Comparison of ENCODE assay signal across 21 cellular contexts in the genomic region with DNA sequence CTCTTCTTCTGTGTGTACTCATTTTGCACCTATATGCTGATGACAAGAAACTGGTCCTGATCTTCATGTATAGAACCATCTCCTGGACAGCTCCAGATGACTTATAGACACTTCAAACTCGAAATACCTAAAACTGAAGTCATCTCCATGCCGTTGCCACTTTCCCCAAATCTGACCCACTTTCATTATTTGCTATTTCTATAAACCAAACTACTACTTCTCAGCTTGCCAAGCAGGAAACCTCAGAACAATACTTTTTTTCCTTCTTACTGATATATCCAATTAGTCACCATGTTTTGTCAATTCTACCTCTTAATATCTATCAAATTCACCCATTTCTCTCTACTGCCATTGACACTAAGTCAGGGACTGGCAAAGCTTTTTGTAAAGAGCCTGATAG. TPM values are rescaled to one million over a fixed set of nuclear protein-coding genes. Genes with fewer than 3 reads are reported as not detected.
DNase-seq lines count a peak whose midpoint lies in the region; ATAC-seq and TF ChIP-seq lines count a peak whose summit lies in the region.
"Had no signal": no experiment of that assay in that cellular context is flagged by ENCODE, and none has a peak within 500 bp of the region (broad histone marks: within the 10 kb centered on the region; RNA-seq: fewer than 3 reads in every experiment).

No MANE protein-coding gene starts in this region.

- TF ChIP-seq CTCF in MCF 10A (IDR thresholded peaks at IDR 0.05; ENCODE audit: unreplicated experiment) (no peak), mammary epithelial cell (conservative IDR thresholded peaks at IDR 0.05 in 1 of 2, IDR thresholded peaks at IDR 0.05 in 1 of 2; ENCODE audit: extremely low read depth in 1 of 2, insufficient read depth in 1 of 2, low read depth in 1 of 2, low read length in 2 of 2) (no peak), brain microvascular endothelial cell (IDR thresholded peaks at IDR 0.05; ENCODE audit: low read depth, low read length, missing control alignments) (no peak)

- H3K4me3 ChIP-seq in mammary epithelial cell (replicated peaks in 1 of 3; ENCODE audit: insufficient read depth in 1 of 3, low read depth in 2 of 3, low read length in 3 of 3), result no peak overlapping the region
- H3K4me3 ChIP-seq in brain microvascular endothelial cell (ENCODE audit: low read depth, low read length), result no peak overlapping the region
- H3K4me3 ChIP-seq: coronary artery, HAP-1, heart right ventricle, right lobe of liver, transverse colon had no signal

- BruUV-seq in MCF 10A (replicated peaks; lab: Mats Ljungman, UMichigan) (no TSS peak), mammary epithelial cell (replicated peaks; lab: Mats Ljungman, UMichigan) (no TSS peak)

- ATAC-seq in T-helper 17 cell (peak; percentile 50), GM19395 (IDR thresholded peaks at IDR 0.05; ENCODE audit: unreplicated experiment) (no peak)
- ATAC-seq: heart right ventricle, Right ventricle myocardium inferior had no signal

- CTCF ChIA-PET in MCF 10A (lab: Yijun Ruan, JAX) (interaction anchor here (0.7 kb wide), 1 partner anchor 238 kb away, joined by 3 read pairs; no protein-coding TSS in a partner anchor), mammary epithelial cell (lab: Charles Lee; ENCODE audit: low non-redundant PET) (no interaction called here)

- intact Hi-C loops in MCF 10A (cut with micrococcal nuclease) (no loop called here), mammary epithelial cell (cut with micrococcal nuclease) (no loop called here)

- H3K9me3 ChIP-seq in mammary epithelial cell (replicated peaks; ENCODE audit: insufficient read depth, low read length) (peaks cover 7% of the 10 kb centered on the region), T-helper 17 cell (ENCODE audit: control insufficient read depth, low read length, poor library complexity, severe bottlenecking) (no peaks in the 10 kb centered on the region)

- 100% methylated on average over 2 of the region's 2 CpGs for WGBS in mammary epithelial cell (ENCODE audit: low coverage, missing lambda C conversion rate)

- in situ Hi-C loops in mammary epithelial cell (cut with MboI; ENCODE audit: low sequenced_read_pairs in 2 of 2) (no loop called here), brain microvascular endothelial cell (cut with HindIII; ENCODE audit: low pct_ligation_motif_present, low sequenced_read_pairs) (no loop called here)

- H3K27me3 Mint-ChIP-seq in MCF 10A (ENCODE audit: insufficient read depth, unreplicated experiment) (no peaks in the 10 kb centered on the region), T-helper 17 cell (no peaks in the 10 kb centered on the region)

- DNase-seq in MCF 10A (ENCODE audit: unreplicated experiment), result no peak
- no peak for DNase-seq in mammary epithelial cell
- no peak for DNase-seq in T-helper 17 cell
- DNase-seq in dermis blood vessel endothelial cell, result peak; percentile 36
- DNase-seq in NCI-H2227 (lab: John Stamatoyannopoulos, UW; ENCODE audit: unreplicated experiment), result no peak
- no peak for DNase-seq in NCI-H446 (lab: John Stamatoyannopoulos, UW)
- DNase-seq in brain microvascular endothelial cell, result no peak
- DNase-seq: aorta; DMS53; heart right ventricle; kidney; midbrain; NCI-H1092; nucleus accumbens; right lobe of liver; stimulated activated CD4-positive, alpha-beta T cell treated with anti-CD3 and anti-CD28 coated beads, Interleukin-2, amount 100 ng/mL, for 24 hours; transverse colon had no signal

- H3K27me3 ChIP-seq in mammary epithelial cell (ENCODE audit: insufficient read depth, low read length) (no peaks in the 10 kb centered on the region), brain microvascular endothelial cell (replicated peaks) (no peaks in the 10 kb centered on the region)
- H3K27me3 ChIP-seq: heart right ventricle, right lobe of liver, transverse colon had no signal

- H3K4me1 Mint-ChIP-seq in MCF 10A (ENCODE audit: insufficient read depth, unreplicated experiment), result peaks cover 18% of the 10 kb centered on the region
- H3K4me1 Mint-ChIP-seq in T-helper 17 cell, result peaks cover 18% of the 10 kb centered on the region

- H3K9ac ChIP-seq in mammary epithelial cell (ENCODE audit: insufficient read depth, low read length), result no peak overlapping the region

- peaks cover 53% of the 10 kb centered on the region for H3K79me2 ChIP-seq in mammary epithelial cell (ENCODE audit: insufficient read depth, low read length)

- H3K4me3 Mint-ChIP-seq in MCF 10A (ENCODE audit: unreplicated experiment), result no peak overlapping the region
- peak overlapping the region; percentile 80 for H3K4me3 Mint-ChIP-seq in T-helper 17 cell

- H4K20me1 ChIP-seq in mammary epithelial cell (ENCODE audit: insufficient read depth, low read length), result no peaks in the 10 kb centered on the region

- H2AFZ ChIP-seq in mammary epithelial cell (ENCODE audit: low read depth, low read length), result no peak overlapping the region

- POLR2A ChIA-PET in MCF 10A (lab: Yijun Ruan, JAX), result interaction anchor here (0.7 to 1.8 kb wide), 6 partner anchors 12 to 71 kb away, joined by 3 to 6 read pairs (median 4); partner anchors contain the start of gene WDR89

- H3K36me3 Mint-ChIP-seq in MCF 10A (ENCODE audit: insufficient read depth, unreplicated experiment) (peaks cover 13% of the 10 kb centered on the region), T-helper 17 cell (ENCODE audit: low read depth) (peaks cover 3% of the 10 kb centered on the region)

- no peaks in the 10 kb centered on the region for H3K36me3 ChIP-seq in mammary epithelial cell (ENCODE audit: insufficient read depth, low read length)
- no peaks in the 10 kb centered on the region for H3K36me3 ChIP-seq in brain microvascular endothelial cell (replicated peaks)
- H3K36me3 ChIP-seq: HAP-1, right lobe of liver had no signal

- peak overlapping the region; percentile 66 for H3K27ac Mint-ChIP-seq in MCF 10A (ENCODE audit: low read depth, unreplicated experiment)
- H3K27ac Mint-ChIP-seq in T-helper 17 cell, result peak overlapping the region; percentile 74

- H3K9me3 Mint-ChIP-seq in MCF 10A (ENCODE audit: unreplicated experiment), result peaks cover 5% of the 10 kb centered on the region

- dilution Hi-C loops in mammary epithelial cell (cut with HindIII; ENCODE audit: low sequenced_read_pairs), result loop anchor here (5.0 kb wide), 1 partner anchor 51 kb away; no protein-coding TSS in a partner anchor

- H3K4me2 ChIP-seq in mammary epithelial cell (ENCODE audit: insufficient read depth, low read depth, low read length), result no peak overlapping the region

- no peak overlapping the region for H3K27ac ChIP-seq in mammary epithelial cell (ENCODE audit: insufficient read depth, low read depth, low read length)
- no peak overlapping the region for H3K27ac ChIP-seq in brain microvascular endothelial cell
- H3K27ac ChIP-seq: coronary artery, right lobe of liver, transverse colon had no signal

- peaks cover 13% of the 10 kb centered on the region for H3K4me1 ChIP-seq in mammary epithelial cell (ENCODE audit: insufficient read depth, low read length)
- H3K4me1 ChIP-seq: HAP-1, right lobe of liver had no signal

RNA-seq across cellular contexts. Expression of gene SGPP1, which starts 14.8 kb away (rescaled TPM):
- total RNA-seq in MCF 10A (2022), result 20.8 and 22.7 TPM in 2 replicates
- total RNA-seq in mammary epithelial cell, result 10 to 100 TPM; 25.3 to 55.2 TPM
- polyA plus RNA-seq in mammary epithelial cell, result 10.9 TPM
- 3.2 TPM for polyA minus RNA-seq in mammary epithelial cell
- total RNA-seq in T-helper 17 cell, result 10 to 100 TPM; 13.6 to 14.2 TPM
- 11.1 and 13.7 TPM in 2 replicates for total RNA-seq in dermis blood vessel endothelial cell
